In genomic region chr4:3954540-3955360, GRCh38 we compare ENCODE assay signal across 8 cellular contexts.
A peak's percentile ranks its signal among the peaks of the same experiment; 100 is the strongest.
DNase-seq lines count a peak whose midpoint lies in the region; ATAC-seq, FAIRE-seq and TF ChIP-seq lines count a peak whose summit lies in the region.
"Not testable (repeated sequence)": the region's sequence is repeated elsewhere in the genome, so short reads cannot be mapped to it uniquely, and the experiment has no call there.

No MANE protein-coding gene starts in this region.

- CTCF ChIA-PET in Panc1 (lab: Charles Lee); HepG2 (lab: Yijun Ruan, JAX; ENCODE audit: low intra/inter-chr PET ratio, low total read pairs): not testable (repeated sequence)

- H4K20me1 ChIP-seq in HepG2 (ENCODE audit: insufficient read depth, low read length) = not testable (repeated sequence)

- peak; percentile 25 for ATAC-seq in GM18907 (IDR thresholded peaks at IDR 0.05; ENCODE audit: unreplicated experiment)
- ATAC-seq in Panc1 = 0 out of 2 replicates have a peak, but pooled peaks have one; percentile 11
- ATAC-seq in HepG2 = peak; percentile 10; the same call in 2 of the 3 replicates

- H3K79me2 ChIP-seq in HepG2 (ENCODE audit: insufficient read depth, low read length) = not testable (repeated sequence)

- not testable (repeated sequence) for H2AFZ ChIP-seq in HepG2 (ENCODE audit: low read length)

- H3K4me2 ChIP-seq in HepG2 (ENCODE audit: low read depth, low read length) = peak overlapping the region; percentile 86

- not testable (repeated sequence) for TF ChIP-seq CTCF in Panc1 (IDR thresholded peaks at IDR 0.05); HepG2 (CRISPR knock-in tag; IDR thresholded peaks at IDR 0.05)

- in situ Hi-C loops in KBM-7 (cut with MboI; ENCODE audit: low pct_unique_long_range_greater_than_20kb, low sequenced_read_pairs); Panc1 (cut with HindIII; ENCODE audit: low pct_unique_long_range_greater_than_20kb, low sequenced_read_pairs); HepG2 (cut with HindIII; ENCODE audit: extremely low pct_ligation_motif_present, low pct_unique_long_range_greater_than_20kb): not testable (repeated sequence)

- H3K4me3 ChIP-seq in Panc1 (ENCODE audit: low read depth in 2 of 2, low read length in 2 of 2) (peak overlapping the region; percentile 58 to 63), ectodermal cell (ENCODE audit: insufficient read depth, low read depth, low read length) (peak overlapping the region; percentile 66), HepG2 (replicated peaks in 1 of 3; ENCODE audit: insufficient read depth in 1 of 3, low read depth in 2 of 3, low read length in 3 of 3) (peak overlapping the region; percentile 68 to 81 (median 78); a peak in 5 of 6 replicates)

- FAIRE-seq in HepG2 (lab: Jason Lieb, UNC) = not testable (repeated sequence)

- peak in 1 of 2 experiments; percentile 64; a peak in 3 of 4 replicates for TF ChIP-seq POLR2A in HepG2 (IDR thresholded peaks at IDR 0.05; ENCODE audit: insufficient read depth in 1 of 2, low read depth in 2 of 2, low read length in 2 of 2)

- 2 to 3% methylated on average over 57 of the region's 57 CpGs for WGBS in ectodermal cell, 2 experiments
- WGBS in HepG2 (ENCODE audit: low lambda C conversion rate) = 5% methylated on average over 7 of the region's 57 CpGs

- not testable (repeated sequence) for TF ChIP-seq RAD21 in HepG2 (CRISPR knock-in tag; IDR thresholded peaks at IDR 0.05)

- intact Hi-C loops in Panc1 (cut with micrococcal nuclease; ENCODE audit: unreplicated experiment); HepG2 (cut with micrococcal nuclease; ENCODE audit: unreplicated experiment): not testable (repeated sequence)

- H3K27me3 ChIP-seq in Panc1 (ENCODE audit: control insufficient read depth, insufficient read depth, low read length); ectodermal cell (ENCODE audit: control insufficient read depth, insufficient read depth, low read length, poor library complexity, severe bottlenecking); HepG2 (ENCODE audit: control insufficient read depth in 1 of 2, insufficient read depth in 2 of 2, low read length in 2 of 2): not testable (repeated sequence)

- TF ChIP-seq EP300 in HepG2 (IDR thresholded peaks at IDR 0.05; ENCODE audit: low read depth in 2 of 2, low read length in 2 of 2); HepG2 (CRISPR knock-in tag; IDR thresholded peaks at IDR 0.05; ENCODE audit: borderline replicate concordance): not testable (repeated sequence)

- BruUV-seq in Panc1 (replicated peaks; lab: Mats Ljungman, UMichigan) = not testable (repeated sequence)
- TSS peak; percentile 77 for BruUV-seq in HepG2 (replicated peaks; lab: Mats Ljungman, UMichigan)

- H3K27ac ChIP-seq in Panc1 (ENCODE audit: low read length) (peak overlapping the region; percentile 59; the same call in 1 of the 2 replicates), ectodermal cell (ENCODE audit: insufficient read depth, low read depth, low read length, poor library complexity, severe bottlenecking) (peak overlapping the region; percentile 55), HepG2 (ENCODE audit: extremely low read length, insufficient read depth, low read length) (peak overlapping the region; percentile 68)

- DNase-seq in 8988T (peak; percentile 35), KBM-7 (peak; percentile 65), activated T-cell treated with anti-CD3 and anti-CD28 coated beads for 1 hour (ENCODE audit: low read depth) (peak; percentile 31), HepG2 (ENCODE audit: low spot score) (peak; percentile 74)
- DNase-seq in Panc1 (ENCODE audit: low read depth, low spot score) = not testable (repeated sequence)
- DNase-seq in stimulated activated CD4-positive, alpha-beta T cell treated with anti-CD3 and anti-CD28 coated beads, Interleukin-12 subunit alpha, Interleukin-12 subunit beta, amount 100 ng/mL, for 4 hours = peak; percentile 64

- H3K9ac ChIP-seq in HepG2 (ENCODE audit: insufficient read depth, low read depth, low read length) = peak overlapping the region; percentile 76

- not testable (repeated sequence) for H3K9me3 ChIP-seq in Panc1 (ENCODE audit: control insufficient read depth, insufficient read depth, low read depth, low read length); ectodermal cell (ENCODE audit: control insufficient read depth, low read length); HepG2 (ENCODE audit: low read length)

- POLR2A ChIA-PET in Panc1 (lab: Charles Lee); HepG2 (lab: Yijun Ruan, JAX): not testable (repeated sequence)

- H3K36me3 ChIP-seq in Panc1 (ENCODE audit: control insufficient read depth, insufficient read depth, low read length); ectodermal cell (ENCODE audit: control insufficient read depth, insufficient read depth, low read length); HepG2 (replicated peaks in 1 of 2; ENCODE audit: control insufficient read depth in 1 of 2, insufficient read depth in 2 of 2, low read length in 2 of 2): not testable (repeated sequence)

- not testable (repeated sequence) for H3K4me1 ChIP-seq in Panc1 (ENCODE audit: control insufficient read depth, insufficient read depth, low read length); ectodermal cell (ENCODE audit: control insufficient read depth, insufficient read depth, low read length); HepG2 (ENCODE audit: insufficient read depth, low read length)

TF ChIP-seq in HepG2, 621 proteins besides CTCF, POLR2A, EP300 and RAD21 (continues in another document):
- peak; percentile 68 for TF ChIP-seq RBFOX2 (IDR thresholded peaks at IDR 0.05; ENCODE audit: low read depth, low read length)
- TF ChIP-seq FOSL2 (CRISPR knock-in tag; IDR thresholded peaks at IDR 0.05) = peak; percentile 53; the same call in 1 of the 2 replicates
- TF ChIP-seq ZNF598 (CRISPR knock-in tag; IDR thresholded peaks at IDR 0.05; ENCODE audit: borderline replicate concordance) = 0 out of 2 replicates have a peak, but pooled peaks have one; percentile 12
- peak; percentile 37; the same call in 1 of the 2 replicates for TF ChIP-seq ZNF770 (CRISPR knock-in tag; IDR thresholded peaks at IDR 0.05)
- TF ChIP-seq DR1 (CRISPR knock-in tag; IDR thresholded peaks at IDR 0.05) = 0 out of 2 replicates have a peak, but pooled peaks have one; percentile 18
- peak; percentile 40; the same call in 1 of the 2 replicates for TF ChIP-seq DMAP1 (CRISPR knock-in tag; IDR thresholded peaks at IDR 0.05)
- peak; percentile 78; the same call in 1 of the 2 replicates for TF ChIP-seq MXD4 (CRISPR knock-in tag; IDR thresholded peaks at IDR 0.05)
- peak; percentile 66; the same call in 1 of the 2 replicates for TF ChIP-seq KDM5B (CRISPR knock-in tag; IDR thresholded peaks at IDR 0.05; ENCODE audit: borderline replicate concordance)
- TF ChIP-seq ZNF687 (CRISPR knock-in tag; IDR thresholded peaks at IDR 0.05) = peak; percentile 76
- TF ChIP-seq ZNF768 (CRISPR knock-in tag; IDR thresholded peaks at IDR 0.05) = peak; percentile 48; the same call in 1 of the 2 replicates
